Comparison of ENCODE assay signal across 8 cellular contexts in genomic region chr13:45847554-45848224, GRCh38. TPM values are rescaled to one million over a fixed set of nuclear protein-coding genes. Genes with fewer than 3 reads are reported as not detected.
DNase-seq lines count a peak whose midpoint lies in the region; ATAC-seq and TF ChIP-seq lines count a peak whose summit lies in the region.

No MANE protein-coding gene starts in this region.

- H3K4me1 ChIP-seq in effector memory CD4-positive, alpha-beta T cell (ENCODE audit: control insufficient read depth, insufficient read depth, low read length, poor library complexity, severe bottlenecking), result peaks cover 20% of the 10 kb centered on the region
- no peaks in the 10 kb centered on the region for H3K4me1 ChIP-seq in OCI-LY7 (ENCODE audit: insufficient read depth, low read length, poor library complexity, severe bottlenecking)

- ATAC-seq in GM21390 (IDR thresholded peaks at IDR 0.05; ENCODE audit: unreplicated experiment) (peak; percentile 71), GM19035 (IDR thresholded peaks at IDR 0.05; ENCODE audit: unreplicated experiment) (no peak), HG02763 (IDR thresholded peaks at IDR 0.05; ENCODE audit: unreplicated experiment) (no peak)

- DNase-seq in AML-193 (lab: John Stamatoyannopoulos, UW), result peak; percentile 74 to 79
- DNase-seq in SKM-1 (lab: John Stamatoyannopoulos, UW; ENCODE audit: unreplicated experiment), result peak; percentile 54
- peak in 2 of 3 donors; percentile 14 to 17 for DNase-seq in effector memory CD4-positive, alpha-beta T cell
- DNase-seq in OCI-LY7 (ENCODE audit: low spot score), result no peak

- no peaks in the 10 kb centered on the region for H3K9me2 ChIP-seq in OCI-LY7 (ENCODE audit: insufficient read depth, low read length)

- no peak overlapping the region for H3K4me2 ChIP-seq in OCI-LY7 (ENCODE audit: low read length)

- no peaks in the 10 kb centered on the region for H3K36me3 ChIP-seq in effector memory CD4-positive, alpha-beta T cell (ENCODE audit: control insufficient read depth, insufficient read depth, low read length)
- H3K36me3 ChIP-seq in OCI-LY7 (ENCODE audit: insufficient read depth, low read length), result no peaks in the 10 kb centered on the region

- no peak overlapping the region for H3K27ac ChIP-seq in effector memory CD4-positive, alpha-beta T cell (ENCODE audit: insufficient read depth, low read length, poor library complexity, severe bottlenecking)
- no peak overlapping the region for H3K27ac ChIP-seq in OCI-LY7 (ENCODE audit: low read depth, low read length, poor library complexity, severe bottlenecking)

- TF ChIP-seq CTCF in OCI-LY7 (conservative IDR thresholded peaks at IDR 0.05; ENCODE audit: low read length), result no peak

- no TSS peak for BruUV-seq in OCI-LY7 (replicated peaks; lab: Mats Ljungman, UMichigan)

- H3K27me3 ChIP-seq in effector memory CD4-positive, alpha-beta T cell (replicated peaks; ENCODE audit: control insufficient read depth, insufficient read depth, low read length, poor library complexity, severe bottlenecking), result no peaks in the 10 kb centered on the region

- H3K27ac Mint-ChIP-seq in stimulated activated naive CD8-positive, alpha-beta T cell treated with anti-CD3 and anti-CD28 coated beads, Interleukin-15, Interleukin-2, amounts not matched to agents 100 ng/mL and 50 ng/mL, for 24 hours, result no peak overlapping the region

- POLR2A ChIA-PET in OCI-LY7 (lab: Charles Lee), result interaction anchor here (0.6 kb wide), 1 partner anchor 461 kb away, joined by 3 read pairs; no protein-coding TSS in a partner anchor

- H3K79me2 ChIP-seq in OCI-LY7 (ENCODE audit: insufficient read depth, low read depth, low read length), result no peaks in the 10 kb centered on the region

- intact Hi-C loops in OCI-LY7 (cut with micrococcal nuclease; ENCODE audit: unreplicated experiment), result no loop called here

- no peaks in the 10 kb centered on the region for H3K36me3 Mint-ChIP-seq in stimulated activated naive CD8-positive, alpha-beta T cell treated with anti-CD3 and anti-CD28 coated beads, Interleukin-15, Interleukin-2, amounts not matched to agents 100 ng/mL and 50 ng/mL, for 24 hours (ENCODE audit: low read depth)

- no peak overlapping the region for H3K4me3 ChIP-seq in effector memory CD4-positive, alpha-beta T cell (ENCODE audit: insufficient read depth, low read depth, low read length, poor library complexity, severe bottlenecking)
- H3K4me3 ChIP-seq in OCI-LY7 (ENCODE audit: low read depth, low read length, poor library complexity, severe bottlenecking), result no peak overlapping the region

- no peaks in the 10 kb centered on the region for H4K20me1 ChIP-seq in OCI-LY7 (ENCODE audit: insufficient read depth, low read length)

- no peaks in the 10 kb centered on the region for H3K9me3 Mint-ChIP-seq in stimulated activated naive CD8-positive, alpha-beta T cell treated with anti-CD3 and anti-CD28 coated beads, Interleukin-15, Interleukin-2, amounts not matched to agents 100 ng/mL and 50 ng/mL, for 24 hours

- CTCF ChIA-PET in OCI-LY7 (lab: Charles Lee; ENCODE audit: unreplicated experiment), result no interaction called here

- H3K27me3 Mint-ChIP-seq in stimulated activated naive CD8-positive, alpha-beta T cell treated with anti-CD3 and anti-CD28 coated beads, Interleukin-15, Interleukin-2, amounts not matched to agents 100 ng/mL and 50 ng/mL, for 24 hours, result peaks cover 24% of the 10 kb centered on the region

- H3K9me3 ChIP-seq in effector memory CD4-positive, alpha-beta T cell (ENCODE audit: control insufficient read depth, low read length), result no peaks in the 10 kb centered on the region
- no peaks in the 10 kb centered on the region for H3K9me3 ChIP-seq in OCI-LY7 (ENCODE audit: low read length)

- peaks cover 52% of the 10 kb centered on the region for H3K4me1 Mint-ChIP-seq in stimulated activated naive CD8-positive, alpha-beta T cell treated with anti-CD3 and anti-CD28 coated beads, Interleukin-15, Interleukin-2, amounts not matched to agents 100 ng/mL and 50 ng/mL, for 24 hours (ENCODE audit: low read depth)

- peak overlapping the region; percentile 31 for H3K4me3 Mint-ChIP-seq in stimulated activated naive CD8-positive, alpha-beta T cell treated with anti-CD3 and anti-CD28 coated beads, Interleukin-15, Interleukin-2, amounts not matched to agents 100 ng/mL and 50 ng/mL, for 24 hours

- H2AFZ ChIP-seq in OCI-LY7 (ENCODE audit: low read length), result no peak overlapping the region

RNA-seq across cellular contexts. Expression of gene SIAH3, which starts 3.9 kb away (rescaled TPM):
- not detected in 2 replicates for total RNA-seq in OCI-LY7 (2014; rRNA removed; shearing (Covaris generic))
- total RNA-seq in OCI-LY7 (2022), result not detected in 2 replicates
